12 cellular contexts compared by ENCODE assay signal in genomic region chrX:12548746-12549145, GRCh38.
DNase-seq lines count a peak whose midpoint lies in the region; ATAC-seq and TF ChIP-seq lines count a peak whose summit lies in the region.
"Had no signal": no experiment of that assay in that cellular context is flagged by ENCODE, and none has a peak within 500 bp of the region (broad histone marks: within the 10 kb centered on the region; RNA-seq: fewer than 3 reads in every experiment).

No MANE protein-coding gene starts in this region.

- H3K4me3 ChIP-seq in DND-41 (ENCODE audit: low read depth in 1 of 2, low read length in 2 of 2) (no peak overlapping the region), HCT116 (replicated peaks in 1 of 2; ENCODE audit: low read depth in 1 of 2, low read length in 2 of 2) (no peak overlapping the region)
- H3K4me3 ChIP-seq: prostate gland had no signal

- TF ChIP-seq POLR2A in HCT116 (IDR thresholded peaks at IDR 0.05; ENCODE audit: borderline replicate concordance, extremely low read depth, insufficient read depth, insufficient read length), result no peak

- no peak for TF ChIP-seq RAD21 in HCT116 (IDR thresholded peaks at IDR 0.05; ENCODE audit: low read depth)

- RAD21 ChIA-PET in HCT116 (lab: Charles Lee; ENCODE audit: low non-redundant PET in 1 of 2, low total read pairs in 2 of 2, uncharacterized antibody in 2 of 2, unreplicated experiment in 2 of 2), result no interaction called here

- H3K27me3 ChIP-seq in DND-41 (ENCODE audit: insufficient read depth, low read length, poor library complexity) (no peaks in the 10 kb centered on the region), HCT116 (ENCODE audit: insufficient read depth, low read length) (no peaks in the 10 kb centered on the region)

- TF ChIP-seq CTCF in DND-41 (IDR thresholded peaks at IDR 0.05; ENCODE audit: borderline replicate concordance, extremely low read depth, low read length, poor library complexity, severe bottlenecking) (no peak), HCT116 (IDR thresholded peaks at IDR 0.05 in 2 of 3, conservative IDR thresholded peaks at IDR 0.05 in 1 of 3; ENCODE audit: borderline replicate concordance in 1 of 3, insufficient read depth in 1 of 3, low read depth in 2 of 3, low read length in 2 of 3) (no peak)

- H3K36me3 ChIP-seq in DND-41 (ENCODE audit: insufficient read depth, low read length), result no peaks in the 10 kb centered on the region
- H3K36me3 ChIP-seq in HCT116 (ENCODE audit: control insufficient read depth in 1 of 2, insufficient read depth in 2 of 2, low read length in 2 of 2), result no peaks in the 10 kb centered on the region
- H3K36me3 ChIP-seq: prostate gland had no signal

- H3K27ac ChIP-seq in DND-41 (ENCODE audit: low read length) (no peak overlapping the region), HCT116 (ENCODE audit: low read depth, low read length) (no peak overlapping the region)
- H3K27ac ChIP-seq: prostate gland had no signal

- H3K79me2 ChIP-seq in DND-41 (ENCODE audit: insufficient read depth, low read length) (no peaks in the 10 kb centered on the region), HCT116 (ENCODE audit: insufficient read depth, low read length) (no peaks in the 10 kb centered on the region)

- H3K9me2 ChIP-seq in HCT116 (ENCODE audit: insufficient read depth), result no peaks in the 10 kb centered on the region

- H3K9me3 ChIP-seq in DND-41 (ENCODE audit: insufficient read depth, low read length, severe bottlenecking) (no peaks in the 10 kb centered on the region), HCT116 (ENCODE audit: control insufficient read depth in 1 of 2, insufficient read depth in 1 of 2, low read depth in 1 of 2, low read length in 2 of 2) (no peaks in the 10 kb centered on the region)
- H3K9me3 ChIP-seq: prostate gland had no signal

- POLR2A ChIA-PET in HCT116 (lab: Charles Lee), result no interaction called here

- CTCF ChIA-PET in HCT116 (lab: Charles Lee), result no interaction called here

- ATAC-seq in DND-41 (ENCODE audit: insufficient read depth, low read depth) (no peak), HCT116 (no peak), HG02885 (IDR thresholded peaks at IDR 0.05; ENCODE audit: poor library complexity, unreplicated experiment) (no peak), sciatic nerve (no peak)

- H3K9ac ChIP-seq in DND-41 (ENCODE audit: low read depth, low read length) (no peak overlapping the region), HCT116 (ENCODE audit: low read length) (no peak overlapping the region)

- H4K20me1 ChIP-seq in DND-41 (ENCODE audit: insufficient read depth, low read length) (no peaks in the 10 kb centered on the region), HCT116 (ENCODE audit: insufficient read depth) (no peaks in the 10 kb centered on the region)

- DNase-seq in DND-41 (peak; percentile 47), HCT116 (ENCODE audit: low read depth, low spot score) (no peak), SW480 (ENCODE audit: low spot score) (peak; percentile 5), hepatic stellate cell (ENCODE audit: low spot score) (peak; percentile 4), sciatic nerve (ENCODE audit: low spot score) (no peak)
- no peak for DNase-seq in effector CD8-positive, alpha-beta T cell (lab: John Stamatoyannopoulos, UW)
- DNase-seq in stimulated activated CD4-positive, alpha-beta T cell treated with anti-CD3 and anti-CD28 coated beads, Interleukin-12 subunit alpha, Interleukin-12 subunit beta, amount 100 ng/mL, for 4 hours, result no peak
- DNase-seq: activated T-cell treated with anti-CD3 and anti-CD28 coated beads for 4 hours, GDM1, NCI-H187 treated with DMSO at 0.1 percent for 48 hours had no signal

- H2AFZ ChIP-seq in DND-41 (ENCODE audit: low read depth, low read length), result no peak overlapping the region
- no peak overlapping the region for H2AFZ ChIP-seq in HCT116 (ENCODE audit: low read depth, low read length, poor library complexity, severe bottlenecking)

- no TSS peak for BruUV-seq in HCT116 (replicated peaks; lab: Mats Ljungman, UMichigan)

- H3K4me1 ChIP-seq in DND-41 (ENCODE audit: insufficient read depth, low read length) (no peaks in the 10 kb centered on the region), HCT116 (ENCODE audit: control insufficient read depth in 1 of 2, insufficient read depth in 2 of 2, low read length in 2 of 2) (no peaks in the 10 kb centered on the region)
- H3K4me1 ChIP-seq: prostate gland had no signal

- intact Hi-C loops in HCT116 (cut with micrococcal nuclease) (no loop called here), sciatic nerve (cut with DNase I) (no loop called here)

- H3K4me2 ChIP-seq in DND-41 (ENCODE audit: insufficient read depth, low read length) (no peak overlapping the region), HCT116 (ENCODE audit: low read length) (no peak overlapping the region)

TF ChIP-seq in HCT116, 20 proteins besides CTCF, POLR2A, EP300 and RAD21:
- TF ChIP-seq REST (IDR thresholded peaks at IDR 0.05; ENCODE audit: low read depth) (peak; percentile 49), SP1 (IDR thresholded peaks at IDR 0.05; ENCODE audit: low read depth) (no peak)

Comparison
In these comparisons a context has a peak if more than half of its experiments do, and no peak if none do; other contexts are left out.
1. DNase-seq: peak in DND-41 (single experiment), SW480 (single experiment) and hepatic stellate cell (single experiment); none in HCT116 (single experiment), effector CD8-positive, alpha-beta T cell (single experiment), sciatic nerve (single experiment) and stimulated activated CD4-positive, alpha-beta T cell treated with anti-CD3 and anti-CD28 coated beads, Interleukin-12 subunit alpha, Interleukin-12 subunit beta, amount 100 ng/mL, for 4 hours (single experiment).